Comparison of ENCODE assay signal across 14 cellular contexts in the genomic region with DNA sequence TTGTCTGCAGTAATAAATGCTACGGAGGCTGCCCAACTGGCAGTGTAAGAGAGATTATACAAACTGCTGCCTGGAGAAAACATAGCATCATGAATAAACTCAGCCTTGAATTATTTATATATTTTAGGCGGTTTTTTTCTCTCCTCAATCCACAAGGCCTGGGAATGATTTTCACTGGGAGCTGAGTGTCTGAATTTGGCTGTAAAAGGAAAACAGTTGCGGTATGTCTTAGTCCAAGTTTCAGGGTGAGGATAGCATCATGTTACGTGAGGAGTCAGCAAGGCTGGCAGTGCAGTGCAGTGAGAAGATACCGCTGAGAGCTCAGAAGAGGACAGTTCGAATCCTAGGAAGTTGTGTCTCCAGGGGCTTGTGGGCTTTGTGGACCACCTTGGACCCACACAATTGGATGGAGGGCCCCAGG.
DNase-seq lines count a peak whose midpoint lies in the region; ATAC-seq and TF ChIP-seq lines count a peak whose summit lies in the region.
"Had no signal": no experiment of that assay in that cellular context is flagged by ENCODE, and none has a peak within 500 bp of the region (broad histone marks: within the 10 kb centered on the region; RNA-seq: fewer than 3 reads in every experiment).

No MANE protein-coding gene starts in this region.

- no peaks in the 10 kb centered on the region for H3K9me3 Mint-ChIP-seq in progenitor cell of endocrine pancreas (ENCODE audit: low read depth)
- H3K9me3 Mint-ChIP-seq: activated T-helper 2 cell treated with anti-CD3 and anti-CD28 coated beads, Interferon-gamma antibody, Interleukin-2, Interleukin-4, amounts not matched to agents 10 μg/mL and 5 μg/mL and 100 μg/mL, durations not matched to agents 14 hours and 24 hours and 36 hours; dendritic cell treated with granulocyte-macrophage colony-stimulating factor and Interleukin-4, amounts not matched to agents 40 ng/mL and 50 ng/mL, for 4 days had no signal

- no peaks in the 10 kb centered on the region for H3K36me3 ChIP-seq in osteoblast (ENCODE audit: insufficient read depth, low read length)
- H3K36me3 ChIP-seq: upper lobe of left lung had no signal

- peak overlapping the region; percentile 97 for H3K27ac ChIP-seq in osteoblast (ENCODE audit: low read depth, low read length)
- H3K27ac ChIP-seq: upper lobe of left lung had no signal

- H3K27me3 Mint-ChIP-seq in progenitor cell of endocrine pancreas = peaks cover 4% of the 10 kb centered on the region

- DNase-seq in AG09319 (ENCODE audit: extremely low read depth, low read depth) = peak; percentile 94
- DNase-seq in RPMI7951 (ENCODE audit: low read depth) = peak; percentile 33
- peak; percentile 100 for DNase-seq in fibroblast of peridontal ligament (ENCODE audit: extremely low read depth)
- no peak for DNase-seq in osteoblast (ENCODE audit: insufficient read length, low spot score, missing footprints)
- no peak for DNase-seq in mucosa of gallbladder (ENCODE audit: low spot score)
- no peak for DNase-seq in NCI-H82 treated with DMSO at 0.1 percent for 48 hours (lab: John Stamatoyannopoulos, UW; ENCODE audit: unreplicated experiment)
- no peak for DNase-seq in progenitor cell of endocrine pancreas (ENCODE audit: low spot score, unreplicated experiment)
- DNase-seq: activated CD4-positive, alpha-beta T cell treated with anti-CD3 and anti-CD28 coated beads, Interleukin-2, amount 50 U/mL, for 1 hour; C1 segment of cervical spinal cord; retina; upper lobe of left lung had no signal

- H3K4me1 ChIP-seq in osteoblast (ENCODE audit: insufficient read depth, low read length) = peaks cover 71% of the 10 kb centered on the region
- H3K4me1 ChIP-seq: upper lobe of left lung had no signal

- no peaks in the 10 kb centered on the region for H4K20me1 ChIP-seq in osteoblast (ENCODE audit: insufficient read depth, low read length)

- H3K79me2 ChIP-seq in osteoblast (ENCODE audit: insufficient read depth, low read length) = no peaks in the 10 kb centered on the region

- peak overlapping the region; percentile 30 for H3K4me2 ChIP-seq in osteoblast (ENCODE audit: insufficient read depth, low read length)

- no peak overlapping the region for H3K4me3 Mint-ChIP-seq in progenitor cell of endocrine pancreas (ENCODE audit: low read depth)
- H3K4me3 Mint-ChIP-seq: dendritic cell treated with granulocyte-macrophage colony-stimulating factor and Interleukin-4, amounts not matched to agents 40 ng/mL and 50 ng/mL, for 4 days had no signal

- H2AFZ ChIP-seq in osteoblast (ENCODE audit: low read length) = no peak overlapping the region

- H3K36me3 Mint-ChIP-seq in progenitor cell of endocrine pancreas (ENCODE audit: insufficient read depth) = no peaks in the 10 kb centered on the region

- H3K27ac Mint-ChIP-seq in progenitor cell of endocrine pancreas = no peak overlapping the region
- H3K27ac Mint-ChIP-seq: activated T-helper 2 cell treated with anti-CD3 and anti-CD28 coated beads, Interferon-gamma antibody, Interleukin-2, Interleukin-4, amounts not matched to agents 10 μg/mL and 5 μg/mL and 100 μg/mL, durations not matched to agents 14 hours and 24 hours and 36 hours; dendritic cell treated with granulocyte-macrophage colony-stimulating factor and Interleukin-4, amounts not matched to agents 40 ng/mL and 50 ng/mL, for 4 days had no signal

- H3K9me3 ChIP-seq in osteoblast (ENCODE audit: low read depth, low read length) = no peaks in the 10 kb centered on the region
- H3K9me3 ChIP-seq: upper lobe of left lung had no signal

- H3K4me1 Mint-ChIP-seq in progenitor cell of endocrine pancreas (ENCODE audit: low read depth) = peaks cover 2% of the 10 kb centered on the region

- no peak for TF ChIP-seq CTCF in AG09319 (IDR thresholded peaks at IDR 0.05; ENCODE audit: low read depth, low read length)
- TF ChIP-seq CTCF in osteoblast (IDR thresholded peaks at IDR 0.05; ENCODE audit: extremely low read depth, low read depth, low read length) = no peak
- no peak for TF ChIP-seq CTCF in progenitor cell of endocrine pancreas (IDR thresholded peaks at IDR 0.05; ENCODE audit: unreplicated experiment)

- H3K4me3 ChIP-seq in osteoblast (ENCODE audit: insufficient read depth, low read length) = no peak overlapping the region
- H3K4me3 ChIP-seq: upper lobe of left lung had no signal

- no peaks in the 10 kb centered on the region for H3K27me3 ChIP-seq in osteoblast (ENCODE audit: insufficient read depth, low read length)
- H3K27me3 ChIP-seq: upper lobe of left lung had no signal

- ATAC-seq in GM18520 (IDR thresholded peaks at IDR 0.05; ENCODE audit: unreplicated experiment) = no peak

Comparison
In these comparisons a context has a peak if more than half of its experiments do, and no peak if none do; other contexts are left out.
1. DNase-seq: peak in AG09319 (single experiment), RPMI7951 (single experiment) and fibroblast of peridontal ligament (single experiment); none in osteoblast (single experiment), mucosa of gallbladder (single experiment), NCI-H82 treated with DMSO at 0.1 percent for 48 hours (single experiment) and progenitor cell of endocrine pancreas (single experiment).